ENCODE assay signal across 8 cellular contexts in the genomic region with DNA sequence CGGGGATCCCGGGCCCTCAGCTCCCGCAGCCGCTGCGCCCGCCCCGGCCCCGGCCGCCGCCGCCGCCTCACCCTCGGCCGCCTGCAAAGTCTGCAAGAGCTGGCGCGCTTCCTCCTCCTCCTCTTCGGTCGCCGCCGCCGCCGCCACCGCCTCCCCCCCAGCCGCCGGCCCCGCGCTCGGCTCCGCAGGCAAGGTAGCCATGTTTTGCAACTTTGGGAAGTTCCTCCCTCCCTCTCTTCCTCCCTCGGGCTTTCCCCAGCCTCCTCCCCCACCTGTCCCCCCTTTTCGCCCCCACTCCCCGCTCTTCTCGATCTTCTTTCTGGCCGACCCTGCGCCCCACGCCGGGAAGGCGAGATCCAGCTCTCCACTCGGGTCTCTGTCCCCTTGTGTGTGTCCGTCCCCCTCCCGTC. TPM values are rescaled to one million over a fixed set of nuclear protein-coding genes. Genes with fewer than 3 reads are reported as not detected.
DNase-seq lines count a peak whose midpoint lies in the region; ATAC-seq and TF ChIP-seq lines count a peak whose summit lies in the region.

No MANE protein-coding gene starts in this region.

- 1% methylated on average over 29 of the region's 41 CpGs for WGBS in body of pancreas, 2 donors

- intact Hi-C loops in body of pancreas (cut with DNase I): no loop called here

- H3K9ac ChIP-seq in stomach smooth muscle (ENCODE audit: low read length in 2 of 2): peak overlapping the region; percentile 79 to 87

- H3K4me1 ChIP-seq in Peyer's patch (peaks cover 0 to 59% (median 13%) of the 10 kb centered on the region in 4 donors), body of pancreas (peaks cover 75% of the 10 kb centered on the region), stomach smooth muscle (ENCODE audit: control insufficient read depth, insufficient read depth, low read length) (peaks cover 75% of the 10 kb centered on the region)

- H3K9me3 ChIP-seq in Peyer's patch (no peaks in the 10 kb centered on the region), body of pancreas (no peaks in the 10 kb centered on the region), stomach smooth muscle (ENCODE audit: control insufficient read depth in 2 of 2, low read length in 2 of 2) (no peaks in the 10 kb centered on the region)

- no peaks in the 10 kb centered on the region for H3K36me3 ChIP-seq in Peyer's patch
- no peaks in the 10 kb centered on the region for H3K36me3 ChIP-seq in body of pancreas (replicated peaks in 1 of 2; ENCODE audit: insufficient read depth in 1 of 2, low read depth in 2 of 2)
- H3K36me3 ChIP-seq in kidney epithelial cell (ENCODE audit: control insufficient read depth, insufficient read depth, low read length): peaks cover 1% of the 10 kb centered on the region
- peaks cover 7 to 17% of the 10 kb centered on the region in 2 donors for H3K36me3 ChIP-seq in stomach smooth muscle (ENCODE audit: control insufficient read depth in 2 of 2, insufficient read depth in 2 of 2, low read length in 2 of 2)

- TF ChIP-seq CTCF in Peyer's patch (IDR thresholded peaks at IDR 0.05): no peak
- no peak for TF ChIP-seq CTCF in body of pancreas (IDR thresholded peaks at IDR 0.05)
- no peak for TF ChIP-seq CTCF in kidney epithelial cell (IDR thresholded peaks at IDR 0.05; ENCODE audit: insufficient read depth, low read length, poor library complexity, severe bottlenecking)

- H3K27ac ChIP-seq in Peyer's patch (peak overlapping the region; percentile 79 to 99 (median 91)), body of pancreas (peak overlapping the region; percentile 93 to 98 (median 98)), stomach smooth muscle (ENCODE audit: low read length) (peak overlapping the region; percentile 93)

- no peaks in the 10 kb centered on the region for H3K27me3 ChIP-seq in Peyer's patch
- no peaks in the 10 kb centered on the region for H3K27me3 ChIP-seq in body of pancreas
- peaks cover 2% of the 10 kb centered on the region for H3K27me3 ChIP-seq in kidney epithelial cell (ENCODE audit: control insufficient read depth, insufficient read depth, low read length)
- H3K27me3 ChIP-seq in stomach smooth muscle (ENCODE audit: control insufficient read depth in 1 of 2, insufficient read depth in 2 of 2, low read length in 2 of 2): no peaks in the 10 kb centered on the region

- TF ChIP-seq POLR2A in Peyer's patch (IDR thresholded peaks at IDR 0.05) (no peak), body of pancreas (IDR thresholded peaks at IDR 0.05) (no peak)

- DNase-seq in NCI-H345 (lab: John Stamatoyannopoulos, UW) (peak; percentile 13), NCI-H345 treated with DMSO at 0.1 percent for 48 hours (lab: John Stamatoyannopoulos, UW; ENCODE audit: unreplicated experiment) (no peak), Peyer's patch (peak in 1 of 3 donors; percentile 26), body of pancreas (peak; percentile 44 to 64 (median 59)), kidney epithelial cell (ENCODE audit: low read depth) (no peak), AG08395 (ENCODE audit: low spot score) (no peak)

- H3K4me3 ChIP-seq in Peyer's patch (peak overlapping the region; percentile 50 to 89 (median 84)), body of pancreas (peak overlapping the region; percentile 60 to 80), kidney epithelial cell (ENCODE audit: low read depth, low read length) (peak overlapping the region; percentile 81), stomach smooth muscle (ENCODE audit: low read length in 2 of 2) (peak overlapping the region; percentile 83 to 91)

- ATAC-seq in body of pancreas (no peak), HG02981 (IDR thresholded peaks at IDR 0.05; ENCODE audit: unreplicated experiment) (no peak)

RNA-seq across cellular contexts. Expression of gene SIX5, which starts 0.4 kb away (rescaled TPM):
- total RNA-seq in Peyer's patch (10 to 100 TPM in 1 of 4 donors, 1 to 10 TPM in 3; 3.3 to 11.5 (median 6.2) TPM), body of pancreas (10 to 100 TPM; 21.0 to 60.3 TPM), kidney epithelial cell (11.7 and 16.9 TPM in 2 replicates)

RNA-seq across cellular contexts. Expression of gene DMPK, which starts 13.6 kb away (rescaled TPM):
- total RNA-seq in Peyer's patch: 10 to 100 TPM; 10.5 to 63.5 (median 43.5) TPM
- 10 to 100 TPM; 57.9 to 81.4 TPM for total RNA-seq in body of pancreas
- 17.7 and 17.8 TPM in 2 replicates for total RNA-seq in kidney epithelial cell

RNA-seq across cellular contexts. Expression of gene DMWD, which starts 24.0 kb away (rescaled TPM):
- total RNA-seq in Peyer's patch: 10 to 100 TPM; 20.8 to 63.8 (median 35.4) TPM
- 10 to 100 TPM; 19.7 to 20.4 TPM for total RNA-seq in body of pancreas
- total RNA-seq in kidney epithelial cell: 29.9 and 35.8 TPM in 2 replicates

RNA-seq across cellular contexts. Expression of gene MEIOSIN, which starts 35.4 kb away (rescaled TPM):
- not detected for total RNA-seq in Peyer's patch
- not detected for total RNA-seq in body of pancreas
- not detected in 2 replicates for total RNA-seq in kidney epithelial cell

RNA-seq across cellular contexts. Expression of gene FBXO46, which starts 38.0 kb away (rescaled TPM):
- total RNA-seq in Peyer's patch (10 to 100 TPM in 3 of 4 donors, 1 to 10 TPM in 1; 8.3 to 25.2 (median 19.7) TPM), body of pancreas (10 to 100 TPM in 1 of 2 donors, 1 to 10 TPM in 1; 7.8 to 11.9 TPM), kidney epithelial cell (13.0 and 15.8 TPM in 2 replicates)

Comparison
In these comparisons a context has a peak if more than half of its experiments do, and no peak if none do; other contexts are left out.
1. DNase-seq: peak in NCI-H345 (single experiment) and body of pancreas (4 of 4); none in NCI-H345 treated with DMSO at 0.1 percent for 48 hours (single experiment), kidney epithelial cell (single experiment) and AG08395 (single experiment).
2. Peak in every context shown above with its lines, with median percentiles within 50 percentile points of each other: H3K27ac ChIP-seq and H3K4me3 ChIP-seq.